ENCODE assay signal across 8 cellular contexts in genomic region chr2:86337235-86338099, GRCh38. TPM values are rescaled to one million over a fixed set of nuclear protein-coding genes. Genes with fewer than 3 reads are reported as not detected.
A peak's percentile ranks its signal among the peaks of the same experiment; 100 is the strongest.
DNase-seq lines count a peak whose midpoint lies in the region; ATAC-seq and TF ChIP-seq lines count a peak whose summit lies in the region.

TSS of gene REEP1 (minus strand) at chr2:86337626. CDS start at chr2:86337510, 116 bp downstream.

- H3K4me1 Mint-ChIP-seq in glutamatergic neuron (ENCODE audit: low read depth, unreplicated experiment), result peaks cover 21% of the 10 kb centered on the region

- H3K4me1 ChIP-seq in DND-41 (ENCODE audit: insufficient read depth, low read length) (no peaks in the 10 kb centered on the region), HUES6 (ENCODE audit: control insufficient read depth, insufficient read depth, low read length) (peaks cover 12% of the 10 kb centered on the region)

- H3K9me3 ChIP-seq in DND-41 (ENCODE audit: insufficient read depth, low read length, severe bottlenecking), result peaks cover 7% of the 10 kb centered on the region
- H3K9me3 ChIP-seq in HUES6 (ENCODE audit: control insufficient read depth, insufficient read depth, low read depth, low read length), result no peaks in the 10 kb centered on the region

- no peaks in the 10 kb centered on the region for H3K79me2 ChIP-seq in DND-41 (ENCODE audit: insufficient read depth, low read length)

- no peak within 1 kb of the TSS for H2AFZ ChIP-seq in DND-41 (ENCODE audit: low read depth, low read length)

- H3K27ac Mint-ChIP-seq in glutamatergic neuron (ENCODE audit: unreplicated experiment), result peak within 1 kb of the TSS; percentile 97

- H3K36me3 ChIP-seq in DND-41 (ENCODE audit: insufficient read depth, low read length) (no peaks in the 10 kb centered on the region), HUES6 (ENCODE audit: control insufficient read depth, insufficient read depth, low read length) (no peaks in the 10 kb centered on the region)

- H4K20me1 ChIP-seq in DND-41 (ENCODE audit: insufficient read depth, low read length), result no peaks in the 10 kb centered on the region

- H3K4me3 ChIP-seq in DND-41 (ENCODE audit: low read depth in 1 of 2, low read length in 2 of 2) (no peak within 1 kb of the TSS), HUES6 (ENCODE audit: low read depth, low read length) (peak within 1 kb of the TSS; percentile 70)

- no peak within 1 kb of the TSS for H3K4me2 ChIP-seq in DND-41 (ENCODE audit: insufficient read depth, low read length)

- H3K27me3 ChIP-seq in DND-41 (ENCODE audit: insufficient read depth, low read length, poor library complexity), result peaks cover 12% of the 10 kb centered on the region
- H3K27me3 ChIP-seq in HUES6 (ENCODE audit: control insufficient read depth, insufficient read depth, low read length), result peaks cover 79% of the 10 kb centered on the region

- H3K27me3 Mint-ChIP-seq in glutamatergic neuron (ENCODE audit: unreplicated experiment), result peaks cover 15% of the 10 kb centered on the region

- no peak within 1 kb of the TSS for H3K27ac ChIP-seq in DND-41 (ENCODE audit: low read length)
- H3K27ac ChIP-seq in HUES6 (ENCODE audit: low read depth, low read length), result no peak within 1 kb of the TSS

- peaks cover 10% of the 10 kb centered on the region for H3K36me3 Mint-ChIP-seq in glutamatergic neuron (ENCODE audit: unreplicated experiment)

- peaks cover 14% of the 10 kb centered on the region for H3K9me3 Mint-ChIP-seq in glutamatergic neuron (ENCODE audit: unreplicated experiment)

- TF ChIP-seq CTCF in DND-41 (IDR thresholded peaks at IDR 0.05; ENCODE audit: borderline replicate concordance, extremely low read depth, low read length, poor library complexity, severe bottlenecking) (no peak), glutamatergic neuron (IDR thresholded peaks at IDR 0.05; ENCODE audit: partially characterized antibody, unreplicated experiment) (no peak), omental fat pad (IDR thresholded peaks at IDR 0.05) (no peak)

- ATAC-seq in DND-41 (ENCODE audit: insufficient read depth, low read depth) (peak; percentile 66), omental fat pad (ENCODE audit: low FRiP score) (peak; percentile 81), GM19455 (IDR thresholded peaks at IDR 0.05; ENCODE audit: unreplicated experiment) (no peak)

- DNase-seq in DND-41 (no peak), glutamatergic neuron (peak; percentile 73), omental fat pad (ENCODE audit: low spot score) (no peak), pons (ENCODE audit: low spot score) (no peak), medulla oblongata (ENCODE audit: extremely low spot score) (no peak)
- DNase-seq in activated T-cell treated with anti-CD3 and anti-CD28 coated beads, Interleukin-2, amount 50 U/mL, for 48 hours, result peak; percentile 33 to 44

- peak within 1 kb of the TSS; percentile 98 for H3K4me3 Mint-ChIP-seq in glutamatergic neuron (ENCODE audit: unreplicated experiment)

- H3K9ac ChIP-seq in DND-41 (ENCODE audit: low read depth, low read length) (no peak within 1 kb of the TSS), HUES6 (ENCODE audit: low read length) (no peak within 1 kb of the TSS)

RNA-seq across cellular contexts. Expression of gene REEP1, which starts in this region (rescaled TPM):
- total RNA-seq in glutamatergic neuron (ENCODE audit: unreplicated experiment), result 167 TPM
- 10 to 100 TPM in 1 of 4 donors, 1 to 10 TPM in 3; 2.5 to 15.4 (median 4.3) TPM for total RNA-seq in omental fat pad

Comparison
In these comparisons a context has a peak if more than half of its experiments do, and no peak if none do; other contexts are left out.
1. RNA of gene REEP1 (total RNA-seq): 167 TPM in glutamatergic neuron (single experiment); 2.5 to 15.4 TPM in omental fat pad; every median in the first group is over 10 times any median in the second.
2. DNase-seq: peak in activated T-cell treated with anti-CD3 and anti-CD28 coated beads, Interleukin-2, amount 50 U/mL, for 48 hours (2 of 2) and glutamatergic neuron (single experiment); none in DND-41 (single experiment), omental fat pad (single experiment), pons (single experiment) and medulla oblongata (single experiment).